ENCODE assay signal across 9 cellular contexts in the genomic region with DNA sequence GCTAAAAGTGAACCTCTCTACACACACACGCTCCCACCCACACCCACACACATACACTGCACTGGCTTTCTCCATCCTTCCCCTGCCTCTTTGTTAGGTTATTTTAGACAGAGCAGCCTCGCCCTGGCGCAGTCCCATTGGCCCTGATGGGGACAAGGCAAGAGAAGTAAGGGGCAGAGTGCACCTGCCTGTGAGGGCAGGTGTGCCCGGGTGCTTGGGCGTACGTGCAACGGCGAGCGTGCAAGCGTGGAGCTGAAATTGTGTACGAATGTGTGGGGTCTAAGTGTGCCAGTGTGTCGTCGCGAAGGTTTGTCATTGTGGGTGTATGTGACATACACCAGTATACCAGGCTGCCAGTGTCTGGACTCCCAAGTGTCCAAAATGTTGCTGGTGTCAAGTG. TPM values are rescaled to one million over a fixed set of nuclear protein-coding genes. Genes with fewer than 3 reads are reported as not detected.
DNase-seq lines count a peak whose midpoint lies in the region; ATAC-seq, FAIRE-seq and TF ChIP-seq lines count a peak whose summit lies in the region.
"Had no signal": no experiment of that assay in that cellular context is flagged by ENCODE, and none has a peak within 500 bp of the region (broad histone marks: within the 10 kb centered on the region; RNA-seq: fewer than 3 reads in every experiment).

No MANE protein-coding gene starts in this region.

- no peaks in the 10 kb centered on the region for H3K27me3 ChIP-seq in ascending aorta

- intact Hi-C loops in ascending aorta (cut with DNase I) = no loop called here
- intact Hi-C loops in kidney (cut with DNase I) = no loop called here

- H3K27ac ChIP-seq in ascending aorta = no peak overlapping the region
- no peak overlapping the region for H3K27ac ChIP-seq in kidney (ENCODE audit: low read depth in 2 of 2, low read length in 2 of 2)
- H3K27ac ChIP-seq in temporal lobe (ENCODE audit: low read depth, low read length) = peak overlapping the region; percentile 83

- peak overlapping the region; percentile 1 to 28 for H3K9ac ChIP-seq in kidney (ENCODE audit: low read length in 2 of 2)

- FAIRE-seq in kidney (lab: Jason Lieb, UNC) = no peak

- ATAC-seq in GM19324 (IDR thresholded peaks at IDR 0.05; ENCODE audit: low FRiP score, unreplicated experiment) = no peak

- peak overlapping the region; percentile 62 to 71 for H3K4me3 ChIP-seq in ascending aorta
- peak overlapping the region; percentile 54 to 73 for H3K4me3 ChIP-seq in kidney (ENCODE audit: low read length in 2 of 2)

- no peaks in the 10 kb centered on the region for H3K36me3 ChIP-seq in ascending aorta
- no peaks in the 10 kb centered on the region for H3K36me3 ChIP-seq in kidney (ENCODE audit: control insufficient read depth in 1 of 2, insufficient read depth in 2 of 2, low read length in 2 of 2)

- H3K9me3 ChIP-seq in ascending aorta (no peaks in the 10 kb centered on the region), kidney (ENCODE audit: control insufficient read depth in 1 of 2, low read length in 2 of 2) (no peaks in the 10 kb centered on the region)

- H3K4me1 ChIP-seq in ascending aorta (peaks cover 0 to 11% of the 10 kb centered on the region in 2 donors), kidney (ENCODE audit: control insufficient read depth in 1 of 2, insufficient read depth in 1 of 2, low read depth in 1 of 2, low read length in 2 of 2) (peaks cover 0 to 20% of the 10 kb centered on the region in 2 donors)

- DNase-seq in NCI-H2196 (lab: John Stamatoyannopoulos, UW; ENCODE audit: unreplicated experiment) (peak; percentile 33), NCI-H2196 treated with DMSO at 0.1 percent for 48 hours (lab: John Stamatoyannopoulos, UW; ENCODE audit: unreplicated experiment) (no peak), ascending aorta (ENCODE audit: low spot score in 2 of 2) (no peak), kidney (peak; percentile 73), cerebellar nuclear complex (lab: John Stamatoyannopoulos, UW) (no peak), LoVo (ENCODE audit: low spot score) (no peak)
- DNase-seq: CD4-positive, alpha-beta memory T cell had no signal

- TF ChIP-seq CTCF in ascending aorta (IDR thresholded peaks at IDR 0.05) (no peak), kidney (IDR thresholded peaks at IDR 0.05; ENCODE audit: borderline replicate concordance, extremely low read depth, insufficient read depth) (no peak)

RNA-seq across cellular contexts. Expression of a gene that starts 0.5 kb away (rescaled TPM):
- total RNA-seq in ascending aorta = 5.7 TPM
- 17.3 TPM for total RNA-seq in kidney
- polyA plus RNA-seq in kidney (ENCODE audit: insufficient read depth, low read depth, low replicate concordance) = 4.2 TPM
- 17.5 TPM for total RNA-seq in temporal lobe
- total RNA-seq: CD4-positive, alpha-beta memory T cell had no signal
- polyA plus RNA-seq: CD4-positive, alpha-beta memory T cell had no signal

Comparison
In these comparisons a context has a peak if more than half of its experiments do, and no peak if none do; other contexts are left out.
1. DNase-seq: peak in NCI-H2196 (single experiment) and kidney (single experiment); none in NCI-H2196 treated with DMSO at 0.1 percent for 48 hours (single experiment), ascending aorta (0 of 2), cerebellar nuclear complex (0 of 2) and LoVo (single experiment).